ENCODE assay signal across 10 cellular contexts in genomic region chr4:141375855-141376254, GRCh38.
DNase-seq lines count a peak whose midpoint lies in the region; ATAC-seq and TF ChIP-seq lines count a peak whose summit lies in the region.
"Had no signal": no experiment of that assay in that cellular context is flagged by ENCODE, and none has a peak within 500 bp of the region (broad histone marks: within the 10 kb centered on the region; RNA-seq: fewer than 3 reads in every experiment).

No MANE protein-coding gene starts in this region.

- H3K9me2 ChIP-seq in OCI-LY7 (ENCODE audit: insufficient read depth, low read length) (no peaks in the 10 kb centered on the region), MM.1S (replicated peaks; ENCODE audit: insufficient read depth, low read length) (no peaks in the 10 kb centered on the region)

- intact Hi-C loops in OCI-LY7 (cut with micrococcal nuclease; ENCODE audit: unreplicated experiment) = no loop called here

- 48 to 81% methylated on average over 2 of the region's 2 CpGs for WGBS in lung, 2 donors

- no peaks in the 10 kb centered on the region for H3K36me3 ChIP-seq in brain microvascular endothelial cell (replicated peaks)
- H3K36me3 ChIP-seq in lung (ENCODE audit: control insufficient read depth in 2 of 2, insufficient read depth in 2 of 2, low read length in 2 of 2) = no peaks in the 10 kb centered on the region
- no peaks in the 10 kb centered on the region for H3K36me3 ChIP-seq in OCI-LY7 (ENCODE audit: insufficient read depth, low read length)
- no peaks in the 10 kb centered on the region for H3K36me3 ChIP-seq in MM.1S (replicated peaks; ENCODE audit: insufficient read depth, low read length)

- TF ChIP-seq CTCF in brain microvascular endothelial cell (IDR thresholded peaks at IDR 0.05; ENCODE audit: low read depth, low read length, missing control alignments) (peak; percentile 78), lung (IDR thresholded peaks at IDR 0.05; ENCODE audit: control extremely low read depth, extremely low read depth) (no peak), OCI-LY7 (conservative IDR thresholded peaks at IDR 0.05; ENCODE audit: low read length) (no peak), MM.1S (IDR thresholded peaks at IDR 0.05; ENCODE audit: low read length) (no peak)

- H3K9ac ChIP-seq in MM.1S (ENCODE audit: low read length) = no peak overlapping the region

- in situ Hi-C loops in brain microvascular endothelial cell (cut with HindIII; ENCODE audit: low pct_ligation_motif_present, low sequenced_read_pairs) = no loop called here

- no peaks in the 10 kb centered on the region for H3K27me3 ChIP-seq in brain microvascular endothelial cell (replicated peaks)
- no peaks in the 10 kb centered on the region for H3K27me3 ChIP-seq in lung (ENCODE audit: control insufficient read depth, insufficient read depth)
- no peaks in the 10 kb centered on the region for H3K27me3 ChIP-seq in MM.1S (replicated peaks; ENCODE audit: insufficient read depth, low read length)

- DNase-seq in DMS53 treated with DMSO at 0.1 percent for 48 hours (lab: John Stamatoyannopoulos, UW; ENCODE audit: unreplicated experiment) (peak; percentile 88), NCI-H2029 (lab: John Stamatoyannopoulos, UW) (peak; percentile 81), brain microvascular endothelial cell (peak; percentile 57), lung (ENCODE audit: low spot score) (peak; percentile 31), OCI-LY7 (ENCODE audit: low spot score) (no peak), hypothalamus (lab: John Stamatoyannopoulos, UW) (no peak), MM.1S (no peak)
- DNase-seq: activated CD4-positive, CD25-positive, alpha-beta regulatory T cell treated with anti-CD3 and anti-CD28 coated beads, Interleukin-2, amount 50 U/mL, for 72 hours; stimulated activated CD4-positive, alpha-beta T cell treated with anti-CD3 and anti-CD28 coated beads, Interleukin-12 subunit alpha, Interleukin-12 subunit beta, amount 100 ng/mL, for 4 hours had no signal

- H3K79me2 ChIP-seq in OCI-LY7 (ENCODE audit: insufficient read depth, low read depth, low read length) (no peaks in the 10 kb centered on the region), MM.1S (ENCODE audit: low read length) (no peaks in the 10 kb centered on the region)

- no peak overlapping the region for H3K4me3 ChIP-seq in brain microvascular endothelial cell (ENCODE audit: low read depth, low read length)
- no peak overlapping the region for H3K4me3 ChIP-seq in lung
- no peak overlapping the region for H3K4me3 ChIP-seq in OCI-LY7 (ENCODE audit: low read depth, low read length, poor library complexity, severe bottlenecking)
- H3K4me3 ChIP-seq in MM.1S (ENCODE audit: low read length) = no peak overlapping the region

- H3K27ac ChIP-seq in brain microvascular endothelial cell (no peak overlapping the region), lung (ENCODE audit: low read depth in 1 of 2, low read length in 1 of 2) (no peak overlapping the region), OCI-LY7 (ENCODE audit: low read depth, low read length, poor library complexity, severe bottlenecking) (no peak overlapping the region), MM.1S (ENCODE audit: low read length) (no peak overlapping the region)

- ATAC-seq in lung (ENCODE audit: insufficient read depth, low FRiP score) (peak; percentile 97), GM18873 (IDR thresholded peaks at IDR 0.05; ENCODE audit: low FRiP score, unreplicated experiment) (no peak)

- no TSS peak for BruUV-seq in OCI-LY7 (replicated peaks; lab: Mats Ljungman, UMichigan)

- H4K20me1 ChIP-seq in OCI-LY7 (ENCODE audit: insufficient read depth, low read length) (no peaks in the 10 kb centered on the region), MM.1S (ENCODE audit: insufficient read depth, low read length) (no peaks in the 10 kb centered on the region)

- H3F3A ChIP-seq in MM.1S (ENCODE audit: insufficient read depth, low read length) = no peaks in the 10 kb centered on the region

- POLR2A ChIA-PET in OCI-LY7 (lab: Charles Lee) = no interaction called here

- H3K4me1 ChIP-seq in lung (ENCODE audit: control insufficient read depth in 2 of 2, insufficient read depth in 2 of 2, low read length in 2 of 2) (no peaks in the 10 kb centered on the region), OCI-LY7 (ENCODE audit: insufficient read depth, low read length, poor library complexity, severe bottlenecking) (no peaks in the 10 kb centered on the region), MM.1S (ENCODE audit: low read length) (no peaks in the 10 kb centered on the region)

- H3K4me2 ChIP-seq in OCI-LY7 (ENCODE audit: low read length) (no peak overlapping the region), MM.1S (ENCODE audit: low read depth, low read length) (no peak overlapping the region)

- H3K9me3 ChIP-seq in lung (ENCODE audit: control insufficient read depth in 2 of 2, insufficient read depth in 1 of 2, low read length in 1 of 2) (peaks cover 0 to 1% of the 10 kb centered on the region in 2 donors), OCI-LY7 (ENCODE audit: low read length) (no peaks in the 10 kb centered on the region), MM.1S (replicated peaks; ENCODE audit: insufficient read depth, low read length) (no peaks in the 10 kb centered on the region)

- CTCF ChIA-PET in OCI-LY7 (lab: Charles Lee; ENCODE audit: unreplicated experiment) = no interaction called here

- no peak overlapping the region for H2AFZ ChIP-seq in OCI-LY7 (ENCODE audit: low read length)
- H2AFZ ChIP-seq in MM.1S (ENCODE audit: low read length) = no peak overlapping the region

Comparison
In these comparisons a context has a peak if more than half of its experiments do, and no peak if none do; other contexts are left out.
1. DNase-seq: peak in DMS53 treated with DMSO at 0.1 percent for 48 hours (single experiment), NCI-H2029 (single experiment), brain microvascular endothelial cell (single experiment) and lung (single experiment); none in OCI-LY7 (single experiment), hypothalamus (0 of 51) and MM.1S (single experiment).